27 cellular contexts compared by ENCODE assay signal in genomic region chr4:169881769-169882168, GRCh38.
"Had no signal": no experiment of that assay in that cellular context is flagged by ENCODE, and none has a peak within 500 bp of the region (broad histone marks: within the 10 kb centered on the region; RNA-seq: fewer than 3 reads in every experiment).

No MANE protein-coding gene starts in this region.

- DNase-seq: cortex of kidney; effector memory CD8-positive, alpha-beta T cell; erythroblast; esophagus squamous epithelium; foreskin melanocyte; glutamatergic neuron; heart right ventricle; hippocampal formation; immature natural killer cell; islet precursor cell; kidney glomerular epithelial cell; natural killer cell; right lobe of liver; small intestine; stimulated activated CD4-positive, alpha-beta T cell treated with anti-CD3 and anti-CD28 coated beads, Interleukin-15, amount 100 ng/mL, for 24 hours; stimulated activated CD4-positive, alpha-beta T cell treated with anti-CD3 and anti-CD28 coated beads, Interleukin-2, amount 100 ng/mL, for 48 hours; stimulated activated naive CD4-positive, alpha-beta T cell treated with Interleukin-2 at 50 U/mL for 16 hours; transverse colon had no signal

- H3K27me3 ChIP-seq: esophagus squamous epithelium, neutrophil, right lobe of liver, transverse colon, vagina had no signal

- H3K9me3 Mint-ChIP-seq: effector memory CD8-positive, alpha-beta T cell; immature natural killer cell; memory B cell; neural crest cell had no signal

- H3K9me3 ChIP-seq: esophagus squamous epithelium, heart right ventricle, neutrophil, right lobe of liver, thoracic aorta, transverse colon, vagina had no signal

- H3K27ac Mint-ChIP-seq: effector memory CD8-positive, alpha-beta T cell; immature natural killer cell; memory B cell; natural killer cell; progenitor cell of endocrine pancreas had no signal

- H3K4me3 Mint-ChIP-seq: effector memory CD8-positive, alpha-beta T cell; immature natural killer cell; memory B cell; natural killer cell; neural crest cell had no signal

- H3K4me3 ChIP-seq: esophagus squamous epithelium, heart right ventricle, lung, right lobe of liver, thoracic aorta, transverse colon, vagina had no signal

- H3K27ac ChIP-seq: esophagus squamous epithelium, heart right ventricle, neutrophil, parathyroid adenoma, right lobe of liver, thoracic aorta, transverse colon, vagina had no signal

- H3K4me1 Mint-ChIP-seq: immature natural killer cell, memory B cell, natural killer cell, neural crest cell had no signal

- H3K36me3 ChIP-seq: esophagus squamous epithelium, heart right ventricle, neutrophil, right lobe of liver, thoracic aorta, transverse colon, vagina had no signal

- ATAC-seq: effector memory CD8-positive, alpha-beta T cell; heart right ventricle; left lobe of liver had no signal

- H3K27me3 Mint-ChIP-seq: progenitor cell of endocrine pancreas had no signal

- H3K4me1 ChIP-seq: esophagus squamous epithelium, heart right ventricle, parathyroid adenoma, right lobe of liver, vagina had no signal
